ENCODE assay signal across 8 cellular contexts in the genomic region with DNA sequence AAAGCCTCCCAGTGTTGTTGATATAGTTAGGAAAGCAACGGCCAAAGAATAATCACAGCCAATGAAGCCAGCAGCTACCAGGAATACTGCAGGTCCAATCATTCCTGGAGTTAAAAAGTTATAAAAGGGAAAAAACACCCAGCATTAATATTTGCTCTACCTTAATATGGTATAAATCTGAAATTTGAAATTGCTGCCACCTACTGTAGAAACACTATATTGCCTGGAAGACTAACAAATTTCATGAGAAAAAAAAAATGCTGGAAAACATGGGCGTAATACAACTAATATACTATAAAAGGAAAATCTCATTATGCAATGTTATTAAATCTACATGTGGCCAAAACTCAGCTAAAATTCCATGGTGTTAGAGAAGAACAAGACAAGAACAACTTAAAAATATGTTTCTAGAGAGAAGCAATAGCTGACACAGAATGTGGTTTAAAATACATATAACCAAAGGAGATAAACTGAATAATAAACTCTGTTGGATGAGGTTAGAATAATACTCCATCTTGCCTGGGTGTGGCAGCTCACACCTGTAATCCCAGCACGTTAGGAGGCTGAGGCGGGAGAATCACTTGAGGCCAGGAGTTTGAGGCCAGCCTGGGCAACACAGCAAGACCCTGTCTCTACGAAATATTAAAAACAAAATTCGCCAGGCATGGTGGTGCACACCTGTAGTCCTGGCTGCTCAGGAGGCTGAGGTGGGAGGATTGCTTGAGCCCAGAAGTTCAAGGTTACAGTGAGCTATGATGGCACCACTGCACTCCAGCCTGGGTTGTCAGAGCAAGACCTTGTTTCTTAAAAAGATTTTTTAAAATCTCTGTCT. TPM values are rescaled to one million over a fixed set of nuclear protein-coding genes. Genes with fewer than 3 reads are reported as not detected.
DNase-seq lines count a peak whose midpoint lies in the region; ATAC-seq and TF ChIP-seq lines count a peak whose summit lies in the region.

No MANE protein-coding gene starts in this region.

- no peaks in the 10 kb centered on the region for H3K9me2 ChIP-seq in neural cell (ENCODE audit: insufficient read depth, low read length)

- ATAC-seq in HG03432 (IDR thresholded peaks at IDR 0.05; ENCODE audit: unreplicated experiment) (peak; percentile 37), HG03196 (IDR thresholded peaks at IDR 0.05; ENCODE audit: unreplicated experiment) (no peak)

- TF ChIP-seq RAD21 in neural cell (conservative IDR thresholded peaks at IDR 0.05) = peak; percentile 79

- no peaks in the 10 kb centered on the region for H3K27me3 Mint-ChIP-seq in activated CD4-positive, alpha-beta memory T cell treated with anti-CD3 and anti-CD28 coated beads, Interleukin-2, amount 10 ng/mL, durations not matched to agents 7 days and 5 days

- peak; percentile 55 for DNase-seq in DMS53 treated with DMSO at 0.1 percent for 48 hours (lab: John Stamatoyannopoulos, UW; ENCODE audit: unreplicated experiment)
- peak; percentile 29 for DNase-seq in SK-N-DZ (ENCODE audit: low spot score)
- DNase-seq in fibroblast of gingiva (ENCODE audit: low read depth) = peak; percentile 55
- DNase-seq in activated CD4-positive, alpha-beta memory T cell treated with anti-CD3 and anti-CD28 coated beads, Interleukin-2, amount 10 ng/mL, durations not matched to agents 7 days and 5 days = no peak
- DNase-seq in HPDE6-E6E7 (ENCODE audit: extremely low spot score) = no peak

- no peaks in the 10 kb centered on the region for H3K36me3 ChIP-seq in neural cell (ENCODE audit: insufficient read depth, low read length)

- H3K4me2 ChIP-seq in neural cell (ENCODE audit: low read length) = no peak overlapping the region

- POLR2A ChIA-PET in activated CD4-positive, alpha-beta memory T cell treated with anti-CD3 and anti-CD28 coated beads, Interleukin-2, amount 10 ng/mL, durations not matched to agents 7 days and 5 days (lab: Charles Lee) = interaction anchor here (1.3 to 10.5 kb wide), 3 partner anchors 31 to 149 kb away, joined by 4 to 191 read pairs (median 7); a partner anchor contains a TSS

- H2AFZ ChIP-seq in neural cell (ENCODE audit: low read depth, low read length) = no peak overlapping the region

- H3K27ac ChIP-seq in neural cell (ENCODE audit: low read length) = no peak overlapping the region

- H3K27me3 ChIP-seq in neural cell (ENCODE audit: insufficient read depth, low read depth, low read length) = no peaks in the 10 kb centered on the region

- CTCF ChIA-PET in activated CD4-positive, alpha-beta memory T cell treated with anti-CD3 and anti-CD28 coated beads, Interleukin-2, amount 10 ng/mL, durations not matched to agents 7 days and 5 days (lab: Charles Lee) = interaction anchor here (0.7 to 3.9 kb wide), 24 partner anchors 10 to 1993 kb away, joined by 3 to 53 read pairs (median 4); no protein-coding TSS in a partner anchor

- H3K27ac Mint-ChIP-seq in activated CD4-positive, alpha-beta memory T cell treated with anti-CD3 and anti-CD28 coated beads, Interleukin-2, amount 10 ng/mL, durations not matched to agents 7 days and 5 days = no peak overlapping the region

- TF ChIP-seq CTCF in neural cell (IDR thresholded peaks at IDR 0.05; ENCODE audit: poor library complexity, severe bottlenecking) = peak; percentile 75

- no peaks in the 10 kb centered on the region for H3F3A ChIP-seq in neural cell (ENCODE audit: insufficient read depth, low read length, poor library complexity, severe bottlenecking)

- H3K4me3 ChIP-seq in neural cell (ENCODE audit: low read length) = no peak overlapping the region

- H3K79me2 ChIP-seq in neural cell (replicated peaks; ENCODE audit: insufficient read depth, low read length) = no peaks in the 10 kb centered on the region

- TF ChIP-seq EP300 in neural cell (conservative IDR thresholded peaks at IDR 0.05; ENCODE audit: poor library complexity, severe bottlenecking) = no peak

- H4K20me1 ChIP-seq in neural cell (ENCODE audit: insufficient read depth) = no peaks in the 10 kb centered on the region

- no peaks in the 10 kb centered on the region for H3K9me3 Mint-ChIP-seq in activated CD4-positive, alpha-beta memory T cell treated with anti-CD3 and anti-CD28 coated beads, Interleukin-2, amount 10 ng/mL, durations not matched to agents 7 days and 5 days

- no peaks in the 10 kb centered on the region for H3K9me3 ChIP-seq in neural cell (ENCODE audit: low read length)

- H3K9ac ChIP-seq in neural cell (ENCODE audit: low read length) = no peak overlapping the region

- peaks cover 2% of the 10 kb centered on the region for H3K4me1 Mint-ChIP-seq in activated CD4-positive, alpha-beta memory T cell treated with anti-CD3 and anti-CD28 coated beads, Interleukin-2, amount 10 ng/mL, durations not matched to agents 7 days and 5 days

- peaks cover 17% of the 10 kb centered on the region for H3K36me3 Mint-ChIP-seq in activated CD4-positive, alpha-beta memory T cell treated with anti-CD3 and anti-CD28 coated beads, Interleukin-2, amount 10 ng/mL, durations not matched to agents 7 days and 5 days (ENCODE audit: low read depth)

- no peak overlapping the region for H3K4me3 Mint-ChIP-seq in activated CD4-positive, alpha-beta memory T cell treated with anti-CD3 and anti-CD28 coated beads, Interleukin-2, amount 10 ng/mL, durations not matched to agents 7 days and 5 days

TF ChIP-seq in neural cell, 6 proteins besides CTCF, POLR2A, EP300 and RAD21:
- TF ChIP-seq MXI1 (conservative IDR thresholded peaks at IDR 0.05; ENCODE audit: poor library complexity, severe bottlenecking) (no peak), POLR2AphosphoS5 (IDR thresholded peaks at IDR 0.05) (no peak), SMC3 (conservative IDR thresholded peaks at IDR 0.05; ENCODE audit: poor library complexity) (peak; percentile 75), TAF1 (IDR thresholded peaks at IDR 0.05; ENCODE audit: low read depth) (no peak)
- TF ChIP-seq, protein P1, sequence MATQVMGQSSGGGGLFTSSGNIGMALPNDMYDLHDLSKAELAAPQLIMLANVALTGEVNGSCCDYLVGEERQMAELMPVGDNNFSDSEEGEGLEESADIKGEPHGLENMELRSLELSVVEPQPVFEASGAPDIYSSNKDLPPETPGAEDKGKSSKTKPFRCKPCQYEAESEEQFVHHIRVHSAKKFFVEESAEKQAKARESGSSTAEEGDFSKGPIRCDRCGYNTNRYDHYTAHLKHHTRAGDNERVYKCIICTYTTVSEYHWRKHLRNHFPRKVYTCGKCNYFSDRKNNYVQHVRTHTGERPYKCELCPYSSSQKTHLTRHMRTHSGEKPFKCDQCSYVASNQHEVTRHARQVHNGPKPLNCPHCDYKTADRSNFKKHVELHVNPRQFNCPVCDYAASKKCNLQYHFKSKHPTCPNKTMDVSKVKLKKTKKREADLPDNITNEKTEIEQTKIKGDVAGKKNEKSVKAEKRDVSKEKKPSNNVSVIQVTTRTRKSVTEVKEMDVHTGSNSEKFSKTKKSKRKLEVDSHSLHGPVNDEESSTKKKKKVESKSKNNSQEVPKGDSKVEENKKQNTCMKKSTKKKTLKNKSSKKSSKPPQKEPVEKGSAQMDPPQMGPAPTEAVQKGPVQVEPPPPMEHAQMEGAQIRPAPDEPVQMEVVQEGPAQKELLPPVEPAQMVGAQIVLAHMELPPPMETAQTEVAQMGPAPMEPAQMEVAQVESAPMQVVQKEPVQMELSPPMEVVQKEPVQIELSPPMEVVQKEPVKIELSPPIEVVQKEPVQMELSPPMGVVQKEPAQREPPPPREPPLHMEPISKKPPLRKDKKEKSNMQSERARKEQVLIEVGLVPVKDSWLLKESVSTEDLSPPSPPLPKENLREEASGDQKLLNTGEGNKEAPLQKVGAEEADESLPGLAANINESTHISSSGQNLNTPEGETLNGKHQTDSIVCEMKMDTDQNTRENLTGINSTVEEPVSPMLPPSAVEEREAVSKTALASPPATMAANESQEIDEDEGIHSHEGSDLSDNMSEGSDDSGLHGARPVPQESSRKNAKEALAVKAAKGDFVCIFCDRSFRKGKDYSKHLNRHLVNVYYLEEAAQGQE (IDR thresholded peaks at IDR 0.05; ENCODE audit: borderline replicate concordance) = no peak

RNA-seq across cellular contexts. Expression of a gene that starts 43.1 kb away (rescaled TPM):
- 6.1 and 8.1 TPM in 2 replicates for polyA plus RNA-seq in SK-N-DZ (2014; cell fraction: cytosol; rRNA removed)
- polyA plus RNA-seq in SK-N-DZ (2014; cell fraction: nucleus; rRNA removed) = 1.8 and 2.0 TPM in 2 replicates
- 11.3 and 12.3 TPM in 2 replicates for polyA plus RNA-seq in neural cell
- 16.0 and 22.4 TPM in 2 replicates for polyA minus RNA-seq in neural cell
- 1 to 10 TPM; 8.0 to 9.5 TPM for total RNA-seq in activated CD4-positive, alpha-beta memory T cell treated with anti-CD3 and anti-CD28 coated beads, Interleukin-2, amount 10 ng/mL, durations not matched to agents 7 days and 5 days

Comparison
In these comparisons a context has a peak if more than half of its experiments do, and no peak if none do; other contexts are left out.
1. DNase-seq: peak in DMS53 treated with DMSO at 0.1 percent for 48 hours (single experiment), SK-N-DZ (single experiment) and fibroblast of gingiva (single experiment); none in activated CD4-positive, alpha-beta memory T cell treated with anti-CD3 and anti-CD28 coated beads, Interleukin-2, amount 10 ng/mL, durations not matched to agents 7 days and 5 days (single experiment) and HPDE6-E6E7 (single experiment).